In genomic region chr12:5099136-5099535, GRCh38 we compare ENCODE assay signal across 27 cellular contexts. TPM values are rescaled to one million over a fixed set of nuclear protein-coding genes. Genes with fewer than 3 reads are reported as not detected.
"Had no signal": no experiment of that assay in that cellular context is flagged by ENCODE, and none has a peak within 500 bp of the region (broad histone marks: within the 10 kb centered on the region; RNA-seq: fewer than 3 reads in every experiment).

No MANE protein-coding gene starts in this region.

- DNase-seq: heart right ventricle; kidney; left colon; left lung; lower lobe of right lung; mammary epithelial cell; mesenchymal stem cell; naive thymus-derived CD8-positive, alpha-beta T cell; nephron progenitor cell; ovary; right lobe of liver; stimulated activated CD4-positive, alpha-beta T cell treated with anti-CD3 and anti-CD28 coated beads, Interleukin-1b, Interleukin-23, amount 100 ng/mL, for 48 hours; stimulated activated CD4-positive, alpha-beta T cell treated with anti-CD3 and anti-CD28 coated beads, Interleukin-2, amount 100 ng/mL, for 48 hours; stimulated activated CD4-positive, alpha-beta T cell treated with anti-CD3 and anti-CD28 coated beads, Interleukin-4, amount 100 ng/mL, for 4 hours; stimulated activated CD8-positive, alpha-beta memory T cell treated with anti-CD3 and anti-CD28 coated beads, Interleukin-4, amount 100 ng/mL, for 48 hours; stimulated activated naive CD4-positive, alpha-beta T cell treated with Interleukin-2 at 50 U/mL for 16 hours; stimulated activated naive CD8-positive, alpha-beta T cell treated with anti-CD3 and anti-CD28 coated beads, Interleukin-15, amount 100 ng/mL, for 72 hours; substantia nigra had no signal

- ATAC-seq: left colon; left lung; lower lobe of right lung; naive thymus-derived CD8-positive, alpha-beta T cell; right lobe of liver; stimulated activated memory B cell treated with anti-CD40 and anti-IgM and Interleukin-4, amounts not matched to agents 10 μg/mL and 1 μg/mL and 100 μg/mL, for 72 hours; stimulated activated naive CD8-positive, alpha-beta T cell treated with anti-CD3 and anti-CD28 coated beads, Interleukin-15, amount 100 ng/mL, for 72 hours had no signal

- H3K9me3 ChIP-seq: heart right ventricle, left lung, lower lobe of right lung, ovary, right atrium auricular region, right lobe of liver, tibial nerve, upper lobe of left lung had no signal

- H3K36me3 Mint-ChIP-seq: naive thymus-derived CD8-positive, alpha-beta T cell; stimulated activated memory B cell treated with anti-CD40 and anti-IgM and Interleukin-4, amounts not matched to agents 10 μg/mL and 1 μg/mL and 100 μg/mL, for 72 hours had no signal

- H3K27me3 ChIP-seq: ovary, right atrium auricular region, right lobe of liver, tibial nerve, upper lobe of left lung had no signal

- FAIRE-seq: kidney had no signal

- H3K27ac ChIP-seq: heart right ventricle, hepatocyte, left lung, lower lobe of right lung, ovary, right atrium auricular region, right lobe of liver, tibial nerve, upper lobe of left lung had no signal

- H3K4me3 Mint-ChIP-seq: naive thymus-derived CD8-positive, alpha-beta T cell; nephron progenitor cell; stimulated activated memory B cell treated with anti-CD40 and anti-IgM and Interleukin-4, amounts not matched to agents 10 μg/mL and 1 μg/mL and 100 μg/mL, for 72 hours; stimulated activated naive CD8-positive, alpha-beta T cell treated with anti-CD3 and anti-CD28 coated beads, Interleukin-15, amount 100 ng/mL, for 72 hours had no signal

- H3K36me3 ChIP-seq: heart right ventricle, left lung, lower lobe of right lung, ovary, right atrium auricular region, right lobe of liver, tibial nerve, upper lobe of left lung had no signal

- H3K27ac Mint-ChIP-seq: nephron progenitor cell; progenitor cell of endocrine pancreas; stimulated activated memory B cell treated with anti-CD40 and anti-IgM and Interleukin-4, amounts not matched to agents 10 μg/mL and 1 μg/mL and 100 μg/mL, for 72 hours had no signal

- H3K4me1 Mint-ChIP-seq: naive thymus-derived CD8-positive, alpha-beta T cell; stimulated activated memory B cell treated with anti-CD40 and anti-IgM and Interleukin-4, amounts not matched to agents 10 μg/mL and 1 μg/mL and 100 μg/mL, for 72 hours; stimulated activated naive CD8-positive, alpha-beta T cell treated with anti-CD3 and anti-CD28 coated beads, Interleukin-15, amount 100 ng/mL, for 72 hours had no signal

- H3K9me3 Mint-ChIP-seq: nephron progenitor cell; stimulated activated memory B cell treated with anti-CD40 and anti-IgM and Interleukin-4, amounts not matched to agents 10 μg/mL and 1 μg/mL and 100 μg/mL, for 72 hours; stimulated activated naive CD8-positive, alpha-beta T cell treated with anti-CD3 and anti-CD28 coated beads, Interleukin-15, amount 100 ng/mL, for 72 hours had no signal

- H3K4me1 ChIP-seq: left lung, lower lobe of right lung, right atrium auricular region, right lobe of liver, tibial nerve, upper lobe of left lung had no signal

- H3K4me3 ChIP-seq: heart right ventricle, hepatocyte, left lung, lower lobe of right lung, ovary, right atrium auricular region, right lobe of liver, smooth muscle cell, tibial nerve, upper lobe of left lung had no signal

RNA-seq across cellular contexts. Expression of gene KCNA5, which starts 55.5 kb away (rescaled TPM):
- total RNA-seq: mammary epithelial cell; naive thymus-derived CD8-positive, alpha-beta T cell; pulmonary artery endothelial cell; renal cortical epithelial cell; smooth muscle cell had no signal
